20 cellular contexts compared by ENCODE assay signal in genomic region chr10:126050301-126050700, GRCh38.
A peak's percentile ranks its signal among the peaks of the same experiment; 100 is the strongest.
DNase-seq lines count a peak whose midpoint lies in the region; ATAC-seq and TF ChIP-seq lines count a peak whose summit lies in the region.
"Had no signal": no experiment of that assay in that cellular context is flagged by ENCODE, and none has a peak within 500 bp of the region (broad histone marks: within the 10 kb centered on the region; RNA-seq: fewer than 3 reads in every experiment).

No MANE protein-coding gene starts in this region.

- H3K27ac Mint-ChIP-seq in endothelial cell (ENCODE audit: unreplicated experiment) (peak overlapping the region; percentile 74), nephron (peak overlapping the region; percentile 4 to 15 (median 8))
- H3K27ac Mint-ChIP-seq: GM23338 had no signal

- no peak overlapping the region for H3K4me3 ChIP-seq in left ventricle myocardium inferior
- H3K4me3 ChIP-seq: GM12878, GM23338 had no signal

- H3K36me3 Mint-ChIP-seq in endothelial cell (ENCODE audit: low read depth, unreplicated experiment) = peaks cover 7% of the 10 kb centered on the region
- H3K36me3 Mint-ChIP-seq in nephron (ENCODE audit: low read depth) = no peaks in the 10 kb centered on the region

- H3K4me3 Mint-ChIP-seq in endothelial cell (ENCODE audit: unreplicated experiment) = no peak overlapping the region
- no peak overlapping the region for H3K4me3 Mint-ChIP-seq in nephron
- H3K4me3 Mint-ChIP-seq: GM23338 had no signal

- ATAC-seq in Right ventricle myocardium superior (ENCODE audit: poor library complexity) (no peak), HG02759 (IDR thresholded peaks at IDR 0.05; ENCODE audit: unreplicated experiment) (no peak), GM18858 (IDR thresholded peaks at IDR 0.05; ENCODE audit: unreplicated experiment) (no peak)
- ATAC-seq: GM12878, GM23338, HCT116, HepG2 had no signal

- intact Hi-C loops in left ventricle myocardium inferior (cut with micrococcal nuclease) (no loop called here), Right ventricle myocardium superior (cut with DNase I) (no loop called here)

- H3K27me3 Mint-ChIP-seq in endothelial cell (ENCODE audit: unreplicated experiment) (peaks cover 2% of the 10 kb centered on the region), nephron (ENCODE audit: low read depth) (peaks cover 5% of the 10 kb centered on the region)

- peaks cover 50% of the 10 kb centered on the region for H3K4me1 Mint-ChIP-seq in endothelial cell (ENCODE audit: unreplicated experiment)
- peaks cover 23% of the 10 kb centered on the region for H3K4me1 Mint-ChIP-seq in nephron
- H3K4me1 Mint-ChIP-seq: GM23338 had no signal

- DNase-seq in left ventricle myocardium inferior (no peak), Right ventricle myocardium superior (no peak), endothelial cell (ENCODE audit: low spot score) (no peak), NCI-H2107 treated with DMSO at 0.1 percent for 48 hours (lab: John Stamatoyannopoulos, UW; ENCODE audit: unreplicated experiment) (no peak), dedifferentiated amniotic fluid mesenchymal stem cell (ENCODE audit: extremely low spot score) (no peak)
- DNase-seq: 8988T, DND-41, NCI-H1092, NCI-H1694, NCI-H2227 treated with DMSO at 0.1 percent for 48 hours, NCI-H524 treated with DMSO at 0.1 percent for 48 hours had no signal

- TF ChIP-seq CTCF in left ventricle myocardium inferior (IDR thresholded peaks at IDR 0.05; ENCODE audit: borderline replicate concordance) = no peak
- no peak for TF ChIP-seq CTCF in endothelial cell (IDR thresholded peaks at IDR 0.05; ENCODE audit: unreplicated experiment)
- no peak for TF ChIP-seq CTCF in nephron (IDR thresholded peaks at IDR 0.05; ENCODE audit: unreplicated experiment in 3 of 3)

- peak overlapping the region; percentile 43 for H3K27ac ChIP-seq in left ventricle myocardium inferior (replicated peaks)
- H3K27ac ChIP-seq: KMS-11 had no signal

- H3K9me3 Mint-ChIP-seq in endothelial cell (ENCODE audit: unreplicated experiment) = no peaks in the 10 kb centered on the region
- H3K9me3 Mint-ChIP-seq in nephron = peaks cover 3% of the 10 kb centered on the region
- H3K9me3 Mint-ChIP-seq: GM23338 had no signal

- H3K4me1 ChIP-seq in left ventricle myocardium inferior = peaks cover 19% of the 10 kb centered on the region

- H3K36me3 ChIP-seq in left ventricle myocardium inferior = no peaks in the 10 kb centered on the region
- H3K36me3 ChIP-seq: BE2C had no signal

- H3K27me3 ChIP-seq in left ventricle myocardium inferior (ENCODE audit: low read depth) = no peaks in the 10 kb centered on the region
- H3K27me3 ChIP-seq: BE2C had no signal

- H3K9me3 ChIP-seq in left ventricle myocardium inferior (replicated peaks) = no peaks in the 10 kb centered on the region
- H3K9me3 ChIP-seq: BE2C had no signal
